ENCODE assay signal across 1 cellular context in genomic region chr2:216546231-216546630, GRCh38.
TF ChIP-seq lines count a peak whose summit lies in the region.

No MANE protein-coding gene starts in this region.

TF ChIP-seq in IMR-90, 13 proteins besides CTCF, POLR2A, EP300 and RAD21 (continued from another document):
- TF ChIP-seq ELK1 (IDR thresholded peaks at IDR 0.05; ENCODE audit: borderline replicate concordance, low read depth, low read length) (no peak), BHLHE40 (IDR thresholded peaks at IDR 0.05; ENCODE audit: low read depth, low read length) (no peak), SMC3 (IDR thresholded peaks at IDR 0.05; ENCODE audit: low read depth, low read length) (no peak), NFE2L2 (IDR thresholded peaks at IDR 0.05; ENCODE audit: low read depth, low read length) (no peak), FOS (IDR thresholded peaks at IDR 0.05; ENCODE audit: low read depth, low read length) (no peak), MXI1 (IDR thresholded peaks at IDR 0.05; ENCODE audit: borderline replicate concordance, low read depth, low read length) (no peak), CHD1 (IDR thresholded peaks at IDR 0.05; ENCODE audit: low read depth, low read length) (no peak), CEBPB (IDR thresholded peaks at IDR 0.05; ENCODE audit: low read depth, low read length) (no peak), MAFK (IDR thresholded peaks at IDR 0.05; ENCODE audit: low read depth, low read length) (no peak), MAZ (IDR thresholded peaks at IDR 0.05; ENCODE audit: borderline replicate concordance, low read depth, low read length) (no peak), RCOR1 (IDR thresholded peaks at IDR 0.05; ENCODE audit: insufficient replicate concordance, low read length) (no peak)
